In the genomic region with DNA sequence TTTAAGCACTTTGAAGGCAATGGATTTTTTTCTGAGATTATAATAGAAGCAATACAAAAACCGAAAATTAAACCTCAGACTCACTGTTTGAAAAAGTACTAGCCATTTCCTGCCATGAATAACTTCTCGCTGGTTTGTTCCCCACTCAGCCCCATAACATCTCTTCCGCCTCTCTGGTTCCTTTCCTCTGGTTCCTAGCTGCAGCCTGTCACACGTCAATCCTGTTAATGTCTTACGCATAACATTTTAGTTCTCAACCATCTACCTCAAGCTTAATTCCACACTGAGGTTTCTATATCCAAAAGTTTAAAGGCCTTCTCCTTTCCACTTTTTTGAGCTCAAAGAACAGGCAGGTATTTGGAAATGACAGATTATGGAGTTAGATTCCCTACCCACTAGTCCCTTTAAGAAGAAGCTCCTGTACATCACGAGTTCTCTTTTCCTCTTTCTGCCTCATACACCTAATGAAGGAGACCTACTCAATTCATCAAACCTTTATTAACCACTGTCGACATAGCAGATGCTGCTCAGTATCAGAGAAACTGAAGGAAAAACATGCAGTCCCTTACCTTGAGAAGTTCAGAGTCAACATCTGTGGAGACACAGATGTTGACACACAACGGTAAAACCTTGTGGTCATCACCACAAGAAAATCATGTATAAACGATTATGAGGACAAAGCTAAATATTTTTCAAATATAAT, we compare ENCODE assay signal across 8 cellular contexts.
DNase-seq lines count a peak whose midpoint lies in the region; ATAC-seq, FAIRE-seq and TF ChIP-seq lines count a peak whose summit lies in the region.

No MANE protein-coding gene starts in this region.

- ATAC-seq in GM18873 (IDR thresholded peaks at IDR 0.05; ENCODE audit: low FRiP score, unreplicated experiment) (peak; percentile 75), HG02840 (IDR thresholded peaks at IDR 0.05; ENCODE audit: low FRiP score, unreplicated experiment) (peak; percentile 64), left lobe of liver (no peak)
- peak; percentile 73 to 82 for ATAC-seq in natural killer cell treated with Interleukin-12 subunit alpha and Interleukin-12 subunit beta and Interleukin-15 and Interleukin-18, amount 100 ng/mL, for 72 hours

- H3K4me1 Mint-ChIP-seq in natural killer cell treated with Interleukin-12 subunit alpha and Interleukin-12 subunit beta and Interleukin-15 and Interleukin-18, amount 100 ng/mL, for 72 hours (ENCODE audit: low read depth in 2 of 2): peaks cover 70 to 83% of the 10 kb centered on the region in 2 donors

- no peaks in the 10 kb centered on the region for H3K36me3 ChIP-seq in ascending aorta

- no peaks in the 10 kb centered on the region for H3K9me3 ChIP-seq in ascending aorta

- DNase-seq in T-helper 2 cell (peak in 3 of 5 experiments; percentile 33 to 90 (median 72)), SW 1271 (lab: John Stamatoyannopoulos, UW) (no peak), left lobe of liver (ENCODE audit: low spot score) (no peak), ascending aorta (ENCODE audit: low spot score in 2 of 2) (no peak), GM12892 (ENCODE audit: insufficient read length) (no peak)
- peak; percentile 77 for DNase-seq in natural killer cell treated with Interleukin-12 subunit alpha and Interleukin-12 subunit beta and Interleukin-15 and Interleukin-18, amount 100 ng/mL, for 72 hours (ENCODE audit: low spot score)

- no peak for TF ChIP-seq POLR2A in GM12892 (IDR thresholded peaks at IDR 0.05; ENCODE audit: low read depth, low read length)

- peak overlapping the region; percentile 79 for H3K4me3 Mint-ChIP-seq in natural killer cell treated with Interleukin-12 subunit alpha and Interleukin-12 subunit beta and Interleukin-15 and Interleukin-18, amount 100 ng/mL, for 72 hours

- H3K27ac Mint-ChIP-seq in natural killer cell treated with Interleukin-12 subunit alpha and Interleukin-12 subunit beta and Interleukin-15 and Interleukin-18, amount 100 ng/mL, for 72 hours: peak overlapping the region; percentile 90 to 91

- no peak overlapping the region for H3K27ac ChIP-seq in ascending aorta

- intact Hi-C loops in ascending aorta (cut with DNase I): no loop called here

- peaks cover 10% of the 10 kb centered on the region for H3K36me3 Mint-ChIP-seq in natural killer cell treated with Interleukin-12 subunit alpha and Interleukin-12 subunit beta and Interleukin-15 and Interleukin-18, amount 100 ng/mL, for 72 hours

- no peak for FAIRE-seq in GM12892 (lab: Jason Lieb, UNC)

- H3K9me3 Mint-ChIP-seq in natural killer cell treated with Interleukin-12 subunit alpha and Interleukin-12 subunit beta and Interleukin-15 and Interleukin-18, amount 100 ng/mL, for 72 hours: peaks cover 3% of the 10 kb centered on the region

- H3K27me3 ChIP-seq in ascending aorta: no peaks in the 10 kb centered on the region

- H3K4me1 ChIP-seq in ascending aorta: no peaks in the 10 kb centered on the region

- TF ChIP-seq CTCF in ascending aorta (IDR thresholded peaks at IDR 0.05): no peak

- no peaks in the 10 kb centered on the region for H3K27me3 Mint-ChIP-seq in natural killer cell treated with Interleukin-12 subunit alpha and Interleukin-12 subunit beta and Interleukin-15 and Interleukin-18, amount 100 ng/mL, for 72 hours

- H3K4me3 ChIP-seq in ascending aorta: no peak overlapping the region

Comparison
In these comparisons a context has a peak if more than half of its experiments do, and no peak if none do; other contexts are left out.
1. DNase-seq: peak in T-helper 2 cell (3 of 5) and natural killer cell treated with Interleukin-12 subunit alpha and Interleukin-12 subunit beta and Interleukin-15 and Interleukin-18, amount 100 ng/mL, for 72 hours (single experiment); none in SW 1271 (0 of 2), left lobe of liver (single experiment), ascending aorta (0 of 2) and GM12892 (single experiment).